1 cellular context compared by ENCODE assay signal in the genomic region with DNA sequence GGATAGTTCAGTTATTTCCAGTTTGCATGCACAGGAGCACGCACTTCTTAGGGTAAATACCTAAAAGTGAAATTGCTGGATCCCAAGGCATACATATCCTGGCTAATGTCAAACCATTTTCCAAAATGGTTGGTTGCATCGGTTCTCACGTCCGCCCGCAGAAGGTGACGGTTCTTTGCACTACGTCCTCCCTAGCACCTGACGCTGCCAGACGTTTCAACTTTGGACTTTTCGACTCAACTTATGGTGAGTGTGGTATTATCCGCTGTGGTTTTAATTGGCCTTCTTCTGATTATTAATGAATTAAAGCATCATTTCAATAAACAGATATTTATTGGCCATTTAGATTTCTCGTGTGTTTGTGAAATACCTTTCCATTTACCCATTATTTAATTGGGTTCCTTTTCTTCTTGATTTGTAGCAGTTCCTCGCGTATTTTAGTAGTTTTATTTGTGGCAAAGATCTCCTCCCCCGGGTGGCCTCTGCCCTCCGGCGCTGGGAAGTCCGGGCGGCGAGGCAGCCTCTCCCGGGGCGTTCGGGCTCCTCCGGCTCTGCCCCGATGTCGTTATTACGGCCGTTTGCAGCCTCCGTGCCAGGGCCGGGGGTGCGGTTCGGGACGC.
TF ChIP-seq lines count a peak whose summit lies in the region.

Gene JHY (plus strand): TSS at position 571 of the 620 bp plus-strand sequence. CDS start 3,091 bp downstream, outside the sequence.

TF ChIP-seq in H1, 55 proteins besides CTCF, POLR2A, EP300 and RAD21:
- TF ChIP-seq TAF7 (optimal IDR thresholded peaks at IDR 0.05; ENCODE audit: borderline replicate concordance, low read depth, low read length) (no peak), POLR2AphosphoS5 (IDR thresholded peaks at IDR 0.05; ENCODE audit: low read depth, low read length) (no peak), TBP (IDR thresholded peaks at IDR 0.05; ENCODE audit: low read depth, low read length) (no peak), FOSL1 (IDR thresholded peaks at IDR 0.05; ENCODE audit: insufficient read depth, low read depth, low read length) (no peak), ASH2L (IDR thresholded peaks at IDR 0.05; ENCODE audit: low read length) (peak; percentile 0), KDM4A (IDR thresholded peaks at IDR 0.05; ENCODE audit: low read depth, low read length, severe bottlenecking) (peak; percentile 9), EZH2 (IDR thresholded peaks at IDR 0.05; ENCODE audit: low read depth, low read length, severe bottlenecking) (peak; percentile 37), RBBP5 (IDR thresholded peaks at IDR 0.05; ENCODE audit: borderline replicate concordance, low read depth, low read length) (0 out of 2 replicates have a peak, but pooled peaks have one; percentile 27), CHD2 (IDR thresholded peaks at IDR 0.05; ENCODE audit: low read length) (no peak), SP1 (IDR thresholded peaks at IDR 0.05; ENCODE audit: low read depth, low read length) (no peak)
TF ChIP-seq in H1: peak in this region for 4.
